ENCODE assay signal across 8 cellular contexts in genomic region chr20:32356935-32357868, GRCh38. TPM values are rescaled to one million over a fixed set of nuclear protein-coding genes. Genes with fewer than 3 reads are reported as not detected.
A peak's percentile ranks its signal among the peaks of the same experiment; 100 is the strongest.
DNase-seq lines count a peak whose midpoint lies in the region; ATAC-seq and TF ChIP-seq lines count a peak whose summit lies in the region.

No MANE protein-coding gene starts in this region.

- H3K4me1 ChIP-seq in OCI-LY3 (ENCODE audit: low read length) (peaks cover 64% of the 10 kb centered on the region), upper lobe of left lung (peaks cover 21 to 46% (median 34%) of the 10 kb centered on the region in 4 donors)

- WGBS in upper lobe of left lung, 2 donors = 11 to 13% methylated on average over 18 to 21 of the region's 21 CpGs

- H3K9ac ChIP-seq in OCI-LY3 (ENCODE audit: low read length) = peak overlapping the region; percentile 92

- H3K36me3 Mint-ChIP-seq in T-helper 2 cell treated with Interferon-gamma antibody and Interleukin-4, amounts not matched to agents 5 μg/mL and 100 μg/mL, for 36 hours (ENCODE audit: low read depth) = peaks cover 21% of the 10 kb centered on the region

- peak overlapping the region; percentile 92 for H3K4me2 ChIP-seq in OCI-LY3 (ENCODE audit: low read length)

- H3K79me2 ChIP-seq in OCI-LY3 (ENCODE audit: low read length) = peaks cover 40% of the 10 kb centered on the region

- peak overlapping the region; percentile 98 for H3K4me3 Mint-ChIP-seq in T-helper 2 cell treated with Interferon-gamma antibody and Interleukin-4, amounts not matched to agents 5 μg/mL and 100 μg/mL, for 36 hours

- TF ChIP-seq EP300 in upper lobe of left lung (IDR thresholded peaks at IDR 0.05) = no peak

- H3K27ac ChIP-seq in OCI-LY3 (ENCODE audit: low read length) = peak overlapping the region; percentile 95
- peak overlapping the region; percentile 95 to 96 for H3K27ac ChIP-seq in coronary artery
- peak overlapping the region; percentile 97 to 98 (median 98) for H3K27ac ChIP-seq in upper lobe of left lung

- H3K9me3 Mint-ChIP-seq in T-helper 2 cell treated with Interferon-gamma antibody and Interleukin-4, amounts not matched to agents 5 μg/mL and 100 μg/mL, for 36 hours = no peaks in the 10 kb centered on the region

- no peak for TF ChIP-seq POLR2A in upper lobe of left lung (IDR thresholded peaks at IDR 0.05)

- no peaks in the 10 kb centered on the region for H3K27me3 Mint-ChIP-seq in T-helper 2 cell treated with Interferon-gamma antibody and Interleukin-4, amounts not matched to agents 5 μg/mL and 100 μg/mL, for 36 hours (ENCODE audit: low read depth)

- peak overlapping the region; percentile 91 for H3K4me3 ChIP-seq in OCI-LY3 (ENCODE audit: low read length)
- peak overlapping the region; percentile 86 for H3K4me3 ChIP-seq in coronary artery
- H3K4me3 ChIP-seq in upper lobe of left lung = peak overlapping the region; percentile 46 to 97 (median 90)

- H3K27me3 ChIP-seq in OCI-LY3 (ENCODE audit: low read depth, low read length) (no peaks in the 10 kb centered on the region), upper lobe of left lung (no peaks in the 10 kb centered on the region)

- TF ChIP-seq CTCF in OCI-LY3 (IDR thresholded peaks at IDR 0.05; ENCODE audit: low read depth, low read length) (no peak), coronary artery (IDR thresholded peaks at IDR 0.05) (no peak), upper lobe of left lung (IDR thresholded peaks at IDR 0.05) (no peak)

- H2AFZ ChIP-seq in OCI-LY3 (ENCODE audit: low read depth, low read length) = no peak overlapping the region

- H3K9me3 ChIP-seq in OCI-LY3 (ENCODE audit: insufficient read depth, low read length) (no peaks in the 10 kb centered on the region), upper lobe of left lung (no peaks in the 10 kb centered on the region)

- H3K4me1 Mint-ChIP-seq in T-helper 2 cell treated with Interferon-gamma antibody and Interleukin-4, amounts not matched to agents 5 μg/mL and 100 μg/mL, for 36 hours (ENCODE audit: low read depth) = peaks cover 50% of the 10 kb centered on the region

- peaks cover 30% of the 10 kb centered on the region for H4K20me1 ChIP-seq in OCI-LY3 (ENCODE audit: insufficient read depth, low read length)

- H3K36me3 ChIP-seq in OCI-LY3 (replicated peaks; ENCODE audit: low read depth, low read length) (peaks cover 22% of the 10 kb centered on the region), upper lobe of left lung (no peaks in the 10 kb centered on the region)

- peak overlapping the region; percentile 99 for H3K27ac Mint-ChIP-seq in T-helper 2 cell treated with Interferon-gamma antibody and Interleukin-4, amounts not matched to agents 5 μg/mL and 100 μg/mL, for 36 hours

- ATAC-seq in upper lobe of left lung (ENCODE audit: low FRiP score in 2 of 2) = peak; percentile 9 to 32

- no peak for DNase-seq in T-helper 2 cell treated with Interferon-gamma antibody and Interleukin-4, amounts not matched to agents 5 μg/mL and 100 μg/mL, for 36 hours (ENCODE audit: low spot score)
- no peak for DNase-seq in T-helper 2 cell
- DNase-seq in coronary artery (ENCODE audit: low spot score) = no peak
- DNase-seq in lung microvascular endothelial cell (ENCODE audit: low read depth in 2 of 2) = peak; percentile 53 to 58
- peak in 1 of 2 donors; percentile 52 for DNase-seq in upper lobe of left lung
- no peak for DNase-seq in hippocampal formation (lab: John Stamatoyannopoulos, UW)
- no peak for DNase-seq in GOT3 (lab: John Stamatoyannopoulos, UW)

RNA-seq across cellular contexts. Expression of gene ASXL1, which starts 0.9 kb away (rescaled TPM):
- total RNA-seq in lung microvascular endothelial cell (27.9 and 42.5 TPM in 2 replicates), upper lobe of left lung (100 to 1,000 TPM in 3 of 6 donors, 10 to 100 TPM in 3; 60.6 to 389 (median 88.5) TPM)

Comparison
In these comparisons a context has a peak if more than half of its experiments do, and no peak if none do; other contexts are left out.
1. DNase-seq: peak in lung microvascular endothelial cell (2 of 2); none in T-helper 2 cell treated with Interferon-gamma antibody and Interleukin-4, amounts not matched to agents 5 μg/mL and 100 μg/mL, for 36 hours (single experiment), T-helper 2 cell (0 of 5), coronary artery (single experiment), hippocampal formation (0 of 2) and GOT3 (single experiment).
2. Peak in every context shown above with its lines, with median percentiles within 50 percentile points of each other: H3K27ac ChIP-seq and H3K4me3 ChIP-seq.